Comparison of ENCODE assay signal across 14 cellular contexts in the genomic region with DNA sequence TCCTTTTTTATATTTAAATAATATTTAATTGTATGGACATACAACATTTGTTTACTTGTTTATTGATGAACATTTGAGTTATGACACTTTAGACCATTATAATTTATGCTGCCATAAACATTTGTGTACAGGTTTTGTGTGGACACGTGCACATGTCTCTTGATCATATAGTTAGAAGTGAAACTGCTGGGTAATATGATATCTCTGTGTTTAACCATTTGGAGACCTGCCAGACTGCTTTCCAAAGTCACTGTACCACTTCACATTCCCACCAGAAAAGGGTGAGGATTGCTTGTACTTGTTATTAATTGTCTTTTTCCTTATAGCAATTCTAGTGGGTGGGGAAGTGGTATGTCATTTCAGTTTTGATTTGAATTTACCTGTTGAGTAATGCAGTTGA.
DNase-seq lines count a peak whose midpoint lies in the region; ATAC-seq and TF ChIP-seq lines count a peak whose summit lies in the region.
"Had no signal": no experiment of that assay in that cellular context is flagged by ENCODE, and none has a peak within 500 bp of the region (broad histone marks: within the 10 kb centered on the region; RNA-seq: fewer than 3 reads in every experiment).

No MANE protein-coding gene starts in this region.

- no peaks in the 10 kb centered on the region for H3K79me2 ChIP-seq in OCI-LY7 (ENCODE audit: insufficient read depth, low read depth, low read length)

- H3K36me3 ChIP-seq in OCI-LY7 (ENCODE audit: insufficient read depth, low read length) (no peaks in the 10 kb centered on the region), adrenal gland (replicated peaks in 1 of 2) (no peaks in the 10 kb centered on the region)

- intact Hi-C loops in OCI-LY7 (cut with micrococcal nuclease; ENCODE audit: unreplicated experiment) (no loop called here), adrenal gland (cut with DNase I) (no loop called here)

- H3K4me3 ChIP-seq in OCI-LY7 (ENCODE audit: low read depth, low read length, poor library complexity, severe bottlenecking) = no peak overlapping the region
- H3K4me3 ChIP-seq in adrenal gland = no peak overlapping the region
- H3K4me3 ChIP-seq: mucosa of descending colon, psoas muscle had no signal

- no peak for TF ChIP-seq POLR2A in adrenal gland (IDR thresholded peaks at IDR 0.05)

- no peaks in the 10 kb centered on the region for H3K27me3 ChIP-seq in adrenal gland
- H3K27me3 ChIP-seq: foreskin keratinocyte had no signal

- POLR2A ChIA-PET in OCI-LY7 (lab: Charles Lee) = interaction anchor here (1.0 kb wide), 1 partner anchor 8 kb away, joined by 3 read pairs; no protein-coding TSS in a partner anchor

- H3K4me2 ChIP-seq in OCI-LY7 (ENCODE audit: low read length) = no peak overlapping the region

- CTCF ChIA-PET in OCI-LY7 (lab: Charles Lee; ENCODE audit: unreplicated experiment) = no interaction called here

- H3K9me3 ChIP-seq in OCI-LY7 (ENCODE audit: low read length) = no peaks in the 10 kb centered on the region
- no peaks in the 10 kb centered on the region for H3K9me3 ChIP-seq in adrenal gland (replicated peaks in 1 of 3)
- H3K9me3 ChIP-seq: mucosa of descending colon, psoas muscle had no signal

- no peak for TF ChIP-seq CTCF in OCI-LY7 (conservative IDR thresholded peaks at IDR 0.05; ENCODE audit: low read length)
- no peak for TF ChIP-seq CTCF in adrenal gland (IDR thresholded peaks at IDR 0.05)

- no TSS peak for BruUV-seq in OCI-LY7 (replicated peaks; lab: Mats Ljungman, UMichigan)

- no peaks in the 10 kb centered on the region for H4K20me1 ChIP-seq in OCI-LY7 (ENCODE audit: insufficient read depth, low read length)

- no peaks in the 10 kb centered on the region for H3K9me2 ChIP-seq in OCI-LY7 (ENCODE audit: insufficient read depth, low read length)

- H3K27ac ChIP-seq in OCI-LY7 (ENCODE audit: low read depth, low read length, poor library complexity, severe bottlenecking) (no peak overlapping the region), adrenal gland (no peak overlapping the region)
- H3K27ac ChIP-seq: foreskin keratinocyte, psoas muscle, RWPE1 had no signal

- H3K4me1 ChIP-seq in OCI-LY7 (ENCODE audit: insufficient read depth, low read length, poor library complexity, severe bottlenecking) (no peaks in the 10 kb centered on the region), adrenal gland (replicated peaks in 1 of 2) (no peaks in the 10 kb centered on the region)
- H3K4me1 ChIP-seq: foreskin keratinocyte, psoas muscle had no signal

- H2AFZ ChIP-seq in OCI-LY7 (ENCODE audit: low read length) = no peak overlapping the region

- ATAC-seq in HG02763 (IDR thresholded peaks at IDR 0.05; ENCODE audit: unreplicated experiment) = no peak
- ATAC-seq: foreskin keratinocyte, mucosa of descending colon, psoas muscle had no signal

- DNase-seq in DMS 273 treated with DMSO at 0.1 percent for 48 hours (lab: John Stamatoyannopoulos, UW) = peak; percentile 73
- DNase-seq in NCI-H1417 treated with DMSO at 0.1 percent for 48 hours (lab: John Stamatoyannopoulos, UW) = peak; percentile 95
- peak; percentile 81 for DNase-seq in NCI-H524 treated with DMSO at 0.1 percent for 48 hours (lab: John Stamatoyannopoulos, UW)
- peak; percentile 58 for DNase-seq in astrocyte of the hippocampus (ENCODE audit: low read depth, low spot score)
- no peak for DNase-seq in OCI-LY7 (ENCODE audit: low spot score)
- no peak for DNase-seq in adrenal gland
- DNase-seq in activated CD8-positive, alpha-beta memory T cell treated with anti-CD3 and anti-CD28 coated beads, Interleukin-2, amount 50 U/mL, for 48 hours = no peak
- DNase-seq: anterior cingulate cortex, mucosa of descending colon, NCI-H1694, psoas muscle had no signal

- 11 to 19% (median 16%) methylated on average over 1 of the region's 1 CpG for WGBS in adrenal gland, 4 donors

Comparison
In these comparisons a context has a peak if more than half of its experiments do, and no peak if none do; other contexts are left out.
1. DNase-seq: peak in DMS 273 treated with DMSO at 0.1 percent for 48 hours (single experiment), NCI-H1417 treated with DMSO at 0.1 percent for 48 hours (single experiment), NCI-H524 treated with DMSO at 0.1 percent for 48 hours (single experiment) and astrocyte of the hippocampus (single experiment); none in OCI-LY7 (single experiment), adrenal gland (0 of 7) and activated CD8-positive, alpha-beta memory T cell treated with anti-CD3 and anti-CD28 coated beads, Interleukin-2, amount 50 U/mL, for 48 hours (single experiment).